In genomic region chr9:124010665-124011321, GRCh38 we compare ENCODE assay signal across 9 cellular contexts. TPM values are rescaled to one million over a fixed set of nuclear protein-coding genes. Genes with fewer than 3 reads are reported as not detected.
DNase-seq lines count a peak whose midpoint lies in the region; ATAC-seq, FAIRE-seq and TF ChIP-seq lines count a peak whose summit lies in the region.
"Had no signal": no experiment of that assay in that cellular context is flagged by ENCODE, and none has a peak within 500 bp of the region (broad histone marks: within the 10 kb centered on the region; RNA-seq: fewer than 3 reads in every experiment).

No MANE protein-coding gene starts in this region.

- no peak overlapping the region for H2BK5ac ChIP-seq in H1 (ENCODE audit: low read depth, low read length)

- ATAC-seq in pancreas, result peak in 3 of 4 donors; percentile 42 to 55 (median 46)
- ATAC-seq in HG02938 (IDR thresholded peaks at IDR 0.05; ENCODE audit: unreplicated experiment), result no peak
- ATAC-seq in GM21360 (IDR thresholded peaks at IDR 0.05; ENCODE audit: unreplicated experiment), result no peak
- ATAC-seq in HG02642 (IDR thresholded peaks at IDR 0.05; ENCODE audit: poor library complexity, unreplicated experiment), result no peak
- no peak for ATAC-seq in CD4-positive, alpha-beta T cell (ENCODE audit: poor library complexity)

- no peak overlapping the region for H3K14ac ChIP-seq in H1 (ENCODE audit: insufficient read length)

- H2BK15ac ChIP-seq in H1 (ENCODE audit: low read length), result no peak overlapping the region; the same call in 1 of the 2 replicates

- no peak for TF ChIP-seq POLR2A in H1 (IDR thresholded peaks at IDR 0.05; ENCODE audit: control extremely low read depth in 1 of 2, low read depth in 2 of 2, low read length in 2 of 2)

- H3K9me3 ChIP-seq in H1 (ENCODE audit: insufficient read depth in 2 of 2, low read depth in 1 of 2, low read length in 1 of 2) (no peaks in the 10 kb centered on the region), pancreas (no peaks in the 10 kb centered on the region)
- H3K9me3 ChIP-seq in CD4-positive, alpha-beta T cell (ENCODE audit: control insufficient read depth, low read length), result no peaks in the 10 kb centered on the region

- no peak overlapping the region for H2BK20ac ChIP-seq in H1 (ENCODE audit: low read length)

- intact Hi-C loops in pancreas (cut with DNase I), result no loop called here
- intact Hi-C loops in CD4-positive, alpha-beta T cell (cut with DNase I, micrococcal nuclease), result no loop called here

- H2BK120ac ChIP-seq in H1 (replicated peaks; ENCODE audit: low read depth, low read length), result no peak overlapping the region

- H3K4me1 ChIP-seq in H1 (replicated peaks in 1 of 4; ENCODE audit: control insufficient read depth in 3 of 4, insufficient read depth in 4 of 4, low read length in 3 of 4) (peaks cover 16 to 61% (median 25%) of the 10 kb centered on the region in 4 experiments), pancreas (peaks cover 0 to 8% (median 4%) of the 10 kb centered on the region in 3 donors)

- H3K4me1 Mint-ChIP-seq in CD4-positive, alpha-beta T cell (ENCODE audit: low read depth), result peaks cover 30% of the 10 kb centered on the region

- H3K27ac Mint-ChIP-seq in CD4-positive, alpha-beta T cell, result no peak overlapping the region

- H4K91ac ChIP-seq in H1 (replicated peaks; ENCODE audit: insufficient read length, low read length), result no peak overlapping the region

- no peak for TF ChIP-seq RAD21 in H1 (IDR thresholded peaks at IDR 0.05 in 1 of 2, conservative IDR thresholded peaks at IDR 0.05 in 1 of 2; ENCODE audit: low read depth in 2 of 2, low read length in 2 of 2)

- H4K8ac ChIP-seq in H1 (ENCODE audit: extremely low read depth, insufficient read depth, low read length), result no peak overlapping the region

- H3K9me3 Mint-ChIP-seq in CD4-positive, alpha-beta T cell, result no peaks in the 10 kb centered on the region

- POLR2A ChIA-PET in H1 (lab: Charles Lee; ENCODE audit: partially characterized antibody), result interaction anchor here (1.0 to 1.5 kb wide), 3 partner anchors 8 to 13 kb away, joined by 3 to 4 read pairs (median 3); no protein-coding TSS in a partner anchor
- POLR2A ChIA-PET in CD4-positive, alpha-beta T cell (lab: Charles Lee), result no interaction called here

- H3K79me2 ChIP-seq in H1 (ENCODE audit: control insufficient read depth in 1 of 2, insufficient read depth in 2 of 2, low read length in 2 of 2), result no peaks in the 10 kb centered on the region

- peaks cover 90 to 98% (median 96%) of the 10 kb centered on the region in 4 experiments for H3K27me3 ChIP-seq in H1 (replicated peaks in 1 of 4; ENCODE audit: control insufficient read depth in 3 of 4, extremely low read depth in 1 of 4, insufficient read depth in 3 of 4, low read length in 3 of 4)
- H3K27me3 ChIP-seq in pancreas, result peaks cover 3 to 77% (median 28%) of the 10 kb centered on the region in 4 donors
- H3K27me3 ChIP-seq in CD4-positive, alpha-beta T cell (ENCODE audit: control insufficient read depth, insufficient read depth, low read length), result peaks cover 95% of the 10 kb centered on the region

- H3K36me3 Mint-ChIP-seq in CD4-positive, alpha-beta T cell (ENCODE audit: low read depth), result no peaks in the 10 kb centered on the region

- no peak for TF ChIP-seq CTCF in H1 (IDR thresholded peaks at IDR 0.05; ENCODE audit: control extremely low read depth in 1 of 3, insufficient read depth in 1 of 3, low read depth in 1 of 3, low read length in 3 of 3)
- TF ChIP-seq CTCF in pancreas (IDR thresholded peaks at IDR 0.05), result no peak
- TF ChIP-seq CTCF in CD4-positive, alpha-beta T cell (IDR thresholded peaks at IDR 0.05), result no peak

- H4K5ac ChIP-seq in H1 (ENCODE audit: insufficient read length, low read depth, low read length), result no peak overlapping the region

- H3K23ac ChIP-seq in H1 (ENCODE audit: insufficient read length), result no peak overlapping the region

- H2BK12ac ChIP-seq in H1 (ENCODE audit: low read depth, low read length), result no peak overlapping the region

- peaks cover 0 to 13% (median 0%) of the 10 kb centered on the region in 4 experiments; a peak in 1 of 8 replicates for H3K36me3 ChIP-seq in H1 (ENCODE audit: control insufficient read depth in 2 of 4, insufficient read depth in 4 of 4, low read length in 3 of 4)
- H3K36me3 ChIP-seq in pancreas, result no peaks in the 10 kb centered on the region

- H3K18ac ChIP-seq in H1 (ENCODE audit: extremely low read depth, low read length), result no peak overlapping the region

- H4K20me1 ChIP-seq in H1 (replicated peaks in 1 of 2; ENCODE audit: control insufficient read depth in 1 of 2, insufficient read depth in 2 of 2, low read length in 2 of 2), result peaks cover 28 to 34% of the 10 kb centered on the region in 2 experiments

- H3K79me1 ChIP-seq in H1 (ENCODE audit: low read depth, low read length), result no peaks in the 10 kb centered on the region

- peak overlapping the region; percentile 51 to 66 for H3K4me2 ChIP-seq in H1 (ENCODE audit: insufficient read depth in 1 of 2, low read depth in 2 of 2, low read length in 2 of 2)

- CTCF ChIA-PET in H1 (lab: Charles Lee; ENCODE audit: partially characterized antibody), result interaction anchor here (1.2 to 6.0 kb wide), 3 partner anchors 9 to 29 kb away, joined by 3 to 25 read pairs (median 4); no protein-coding TSS in a partner anchor
- CTCF ChIA-PET in CD4-positive, alpha-beta T cell (lab: Charles Lee), result no interaction called here

- H3K4me3 ChIP-seq in H1 (ENCODE audit: extremely low read depth in 1 of 4, insufficient read depth in 2 of 4, low read depth in 3 of 4, low read length in 4 of 4) (peak overlapping the region in 3 of 4 experiments; percentile 5 to 52 (median 26); a peak in 5 of 8 replicates), pancreas (peak overlapping the region in 1 of 4 donors; percentile 33)

- WGBS in H1 (ENCODE audit: extremely low coverage in 1 of 2, insufficient coverage in 1 of 2, insufficient read length in 1 of 2, insufficient replicate concordance in 2 of 2, low coverage in 1 of 2, low lambda C conversion rate in 2 of 2, missing lambda C conversion rate in 1 of 2), 2 experiments, result 4% methylated on average over 34 of the region's 34 CpGs; no CpG with 5 or more reads in 1 of the 2 experiments
- WGBS in pancreas, 2 donors, result 5% methylated on average over 34 of the region's 34 CpGs

- no peak overlapping the region for H3K9ac ChIP-seq in H1 (replicated peaks in 1 of 4; ENCODE audit: extremely low read depth in 1 of 4, low read depth in 3 of 4, low read length in 3 of 4)

- H3K27ac ChIP-seq in H1 (ENCODE audit: low read depth, low read length) (no peak overlapping the region), pancreas (no peak overlapping the region)
- H3K27ac ChIP-seq in CD4-positive, alpha-beta T cell (ENCODE audit: low read depth, low read length), result no peak overlapping the region

- H2AK5ac ChIP-seq in H1 (ENCODE audit: low read depth, low read length), result no peak overlapping the region

- peaks cover 2% of the 10 kb centered on the region; the same call in 1 of the 2 replicates for H3K23me2 ChIP-seq in H1 (ENCODE audit: low read depth, low read length)

- H3K4me3 Mint-ChIP-seq in CD4-positive, alpha-beta T cell, result no peak overlapping the region

- H3K27me3 Mint-ChIP-seq in CD4-positive, alpha-beta T cell, result peaks cover 73% of the 10 kb centered on the region

- H3K56ac ChIP-seq in H1 (replicated peaks; ENCODE audit: insufficient read length, low read depth, low read length), result no peak overlapping the region

- FAIRE-seq in H1 (lab: Jason Lieb, UNC) (peak; percentile 36), pancreas (lab: Jason Lieb, UNC) (no peak)

- no peak for TF ChIP-seq EP300 in H1 (IDR thresholded peaks at IDR 0.05; ENCODE audit: borderline replicate concordance in 1 of 2, low read depth in 2 of 2, low read length in 2 of 2)

- DNase-seq in GM03348 (ENCODE audit: low spot score) (peak; percentile 60), NCI-H1092 treated with DMSO at 0.1 percent for 48 hours (lab: John Stamatoyannopoulos, UW) (peak; percentile 82), H1 (ENCODE audit: low read depth in 1 of 2, low spot score in 2 of 2) (peak in 1 of 2 experiments; percentile 81), pancreas (peak in 2 of 6 donors; percentile 57 to 58)
- DNase-seq in CD4-positive, alpha-beta T cell, result no peak
- DNase-seq: activated naive CD4-positive, alpha-beta T cell treated with anti-CD3 and anti-CD28 coated beads, Interleukin-2, amount 50 U/mL, for 16 hours had no signal

- no peak overlapping the region for H3K4ac ChIP-seq in H1 (replicated peaks; ENCODE audit: insufficient read length, low read depth, low read length)

- no peak overlapping the region; the same call in 1 of the 2 replicates for H2AFZ ChIP-seq in H1 (ENCODE audit: low read length)

TF ChIP-seq in H1, 55 proteins besides CTCF, POLR2A, EP300 and RAD21:
- no peak for TF ChIP-seq NANOG (IDR thresholded peaks at IDR 0.05; ENCODE audit: insufficient read depth, low read depth, low read length, poor library complexity, severe bottlenecking)
- TF ChIP-seq POU5F1 (IDR thresholded peaks at IDR 0.05; ENCODE audit: low read depth, low read length), result 0 out of 2 replicates have a peak, but pooled peaks have one; percentile 38
- peak; percentile 47 for TF ChIP-seq KDM4A (IDR thresholded peaks at IDR 0.05; ENCODE audit: low read depth, low read length, severe bottlenecking)
- peak; percentile 20 for TF ChIP-seq ASH2L (IDR thresholded peaks at IDR 0.05; ENCODE audit: low read length)

RNA-seq across cellular contexts. Expression of gene LHX2, which starts 0.8 kb away (rescaled TPM):
- 0.11 and 0.17 TPM in 2 replicates for total RNA-seq in H1 (2021; fragmentation: NEBNext Ultra II Directional; extraction: Animal tissue kit (Norgen Biotek cat#: 25700))
- polyA plus RNA-seq in H1 (2011; rRNA removed), result 0.72 and 0.86 TPM in 2 replicates
- 0.66 TPM for polyA plus RNA-seq in H1 (2011; cell fraction: cytosol; rRNA removed)
- 0.20 TPM for polyA plus RNA-seq in H1 (2011; cell fraction: nucleus; rRNA removed)
- 0.31 to 0.59 TPM (median 0.37 TPM) in 3 of 4 replicates, not detected in the other for polyA plus RNA-seq in H1 (2012, experiment 1 of 2)
- 0.66 TPM for polyA plus RNA-seq in H1 (2012, experiment 2 of 2)
- 0.34 TPM for polyA plus RNA-seq in H1 (2013, experiment 1 of 2)
- polyA plus RNA-seq in H1 (2013, experiment 2 of 2), result 0.20 TPM
- 0.49 TPM in 1 of 2 replicates, not detected in the other for polyA minus RNA-seq in H1 (2011; rRNA and poly(A)+ RNA removed)
- polyA minus RNA-seq in H1 (2011; cell fraction: cytosol; rRNA and poly(A)+ RNA removed), result not detected
- 0.50 TPM for polyA minus RNA-seq in H1 (2011; cell fraction: nucleus; rRNA and poly(A)+ RNA removed)
- not detected for total RNA-seq in pancreas
- not detected for polyA plus RNA-seq in pancreas
- under 1 TPM in 1 of 2 experiments, not detected in 1; 0.14 TPM for total RNA-seq in CD4-positive, alpha-beta T cell

Comparison
In these comparisons a context has a peak if more than half of its experiments do, and no peak if none do; other contexts are left out.
1. DNase-seq: peak in GM03348 (single experiment) and NCI-H1092 treated with DMSO at 0.1 percent for 48 hours (single experiment); none in CD4-positive, alpha-beta T cell (0 of 10).
2. ATAC-seq: peak in pancreas (3 of 4); none in HG02938 (single experiment), GM21360 (single experiment), HG02642 (single experiment) and CD4-positive, alpha-beta T cell (single experiment).